ENCODE assay signal across 1 cellular context in the genomic region with DNA sequence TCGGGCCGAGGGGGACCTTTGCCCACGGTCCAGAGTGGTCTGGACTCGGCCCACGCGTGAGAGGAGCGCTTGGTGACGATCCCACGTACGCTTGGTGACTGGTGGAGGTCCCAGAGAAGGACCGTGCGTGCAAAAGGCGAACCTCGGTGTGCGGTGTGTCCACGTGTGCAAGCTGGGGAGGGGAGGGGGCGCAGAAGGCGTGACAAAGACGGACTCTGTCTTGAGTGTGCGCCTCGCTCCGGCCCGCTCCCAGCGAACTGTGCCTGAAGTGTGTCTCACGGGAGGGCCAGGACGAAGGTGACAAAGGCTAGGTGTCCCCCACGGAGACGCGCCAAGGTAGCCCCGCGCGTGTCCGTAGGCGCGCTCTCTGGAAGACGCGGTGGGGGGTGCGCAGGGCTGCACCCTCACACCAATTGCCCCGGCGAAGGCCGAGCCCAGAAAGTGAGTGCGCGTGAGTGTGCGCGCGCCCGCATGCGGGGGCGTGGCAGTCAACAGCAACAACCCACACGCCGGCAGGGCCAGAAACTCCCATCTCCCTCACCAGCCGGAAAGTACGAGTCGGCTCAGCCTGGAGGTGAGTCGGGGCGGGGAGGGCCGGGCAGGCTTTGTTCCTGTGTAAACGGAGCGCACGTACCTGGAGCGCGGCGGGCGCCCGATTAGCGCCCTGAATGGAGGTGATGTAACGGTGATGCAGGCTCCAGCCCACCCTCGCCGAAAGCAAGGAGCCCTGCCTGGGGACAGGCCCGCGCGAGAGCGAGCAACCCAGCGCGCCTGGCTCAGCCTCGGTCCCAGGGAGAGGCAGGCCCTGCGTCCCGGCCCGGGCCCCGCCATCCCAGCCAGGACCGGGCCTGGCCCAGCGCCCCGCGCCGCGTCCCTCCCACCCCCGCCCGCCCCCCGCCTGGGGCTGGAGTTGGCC.
TF ChIP-seq lines count a peak whose summit lies in the region.

GPRC5C (plus strand) TSS at position 521 of the 916 bp plus-strand sequence. CDS start 7,689 bp downstream, outside the sequence.

TF ChIP-seq in H1, 55 proteins besides CTCF, POLR2A, EP300 and RAD21:
- no peak for TF ChIP-seq MAFK (IDR thresholded peaks at IDR 0.05; ENCODE audit: low read depth, low read length)
- no peak for TF ChIP-seq KDM5A (IDR thresholded peaks at IDR 0.05; ENCODE audit: low read length)
- peak; percentile 47 for TF ChIP-seq SAP30 (IDR thresholded peaks at IDR 0.05; ENCODE audit: insufficient read depth, insufficient replicate concordance, low read length)
- TF ChIP-seq BCL11A (IDR thresholded peaks at IDR 0.05; ENCODE audit: low read depth in 2 of 2, low read length in 2 of 2) = no peak
- TF ChIP-seq SIN3A (conservative IDR thresholded peaks at IDR 0.05 in 1 of 2, IDR thresholded peaks at IDR 0.05 in 1 of 2; ENCODE audit: low read depth in 1 of 2, low read length in 2 of 2) = peak; percentile 46 to 72; a peak in 2 of 4 replicates
- no peak for TF ChIP-seq ATF2 (IDR thresholded peaks at IDR 0.05; ENCODE audit: low read length)
- TF ChIP-seq SIX5 (IDR thresholded peaks at IDR 0.05; ENCODE audit: low read depth, low read length) = no peak
- TF ChIP-seq BACH1 (IDR thresholded peaks at IDR 0.05; ENCODE audit: low read length) = peak; percentile 45
- TF ChIP-seq SUZ12 (IDR thresholded peaks at IDR 0.05; ENCODE audit: low read length) = no peak
- TF ChIP-seq PHF8 (conservative IDR thresholded peaks at IDR 0.05; ENCODE audit: low read depth, low read length) = peak; percentile 36; the same call in 1 of the 2 replicates
- TF ChIP-seq GABPA (IDR thresholded peaks at IDR 0.05; ENCODE audit: borderline replicate concordance, insufficient read depth, low read length) = no peak; the same call in 1 of the 2 replicates
- no peak for TF ChIP-seq CHD2 (IDR thresholded peaks at IDR 0.05; ENCODE audit: low read length)
- no peak for TF ChIP-seq BRCA1 (IDR thresholded peaks at IDR 0.05; ENCODE audit: low read depth, low read length)
- TF ChIP-seq USF2 (IDR thresholded peaks at IDR 0.05; ENCODE audit: low read length) = no peak
- TF ChIP-seq TBP (IDR thresholded peaks at IDR 0.05; ENCODE audit: low read depth, low read length) = peak; percentile 65
- no peak for TF ChIP-seq TCF12 (IDR thresholded peaks at IDR 0.05; ENCODE audit: low read depth, low read length)
- peak; percentile 43; the same call in 1 of the 2 replicates for TF ChIP-seq POLR2AphosphoS5 (IDR thresholded peaks at IDR 0.05; ENCODE audit: low read depth, low read length)
- TF ChIP-seq EZH2 (IDR thresholded peaks at IDR 0.05; ENCODE audit: low read depth, low read length, severe bottlenecking) = peak; percentile 35
- TF ChIP-seq CHD1 (IDR thresholded peaks at IDR 0.05; ENCODE audit: low read depth, low read length) = no peak
- no peak for TF ChIP-seq GTF2F1 (IDR thresholded peaks at IDR 0.05; ENCODE audit: borderline replicate concordance, low read depth, low read length)
- TF ChIP-seq KDM4A (IDR thresholded peaks at IDR 0.05; ENCODE audit: low read depth, low read length, severe bottlenecking) = peak; percentile 86
- no peak for TF ChIP-seq E2F6 (IDR thresholded peaks at IDR 0.05)
- TF ChIP-seq CTBP2 (IDR thresholded peaks at IDR 0.05; ENCODE audit: borderline replicate concordance, insufficient read depth, insufficient read length, low read length) = no peak
- peak; percentile 19 for TF ChIP-seq NANOG (IDR thresholded peaks at IDR 0.05; ENCODE audit: insufficient read depth, low read depth, low read length, poor library complexity, severe bottlenecking)
- TF ChIP-seq YY1 (IDR thresholded peaks at IDR 0.05; ENCODE audit: low read depth, low read length) = no peak
- TF ChIP-seq JUND (IDR thresholded peaks at IDR 0.05; ENCODE audit: low read length) = no peak
- TF ChIP-seq ZNF274 (IDR thresholded peaks at IDR 0.05; ENCODE audit: borderline replicate concordance, extremely low read depth, low read length) = no peak
- TF ChIP-seq SP1 (IDR thresholded peaks at IDR 0.05; ENCODE audit: low read depth, low read length) = no peak
- no peak for TF ChIP-seq SP4 (IDR thresholded peaks at IDR 0.05; ENCODE audit: low read length)
- no peak for TF ChIP-seq JUN (IDR thresholded peaks at IDR 0.05; ENCODE audit: low read depth, low read length)
- TF ChIP-seq CBX8 (IDR thresholded peaks at IDR 0.05; ENCODE audit: borderline replicate concordance, low read depth, low read length) = no peak
- peak; percentile 84 for TF ChIP-seq RBBP5 (IDR thresholded peaks at IDR 0.05; ENCODE audit: borderline replicate concordance, low read depth, low read length)
- TF ChIP-seq ATF3 (IDR thresholded peaks at IDR 0.05; ENCODE audit: insufficient read depth, low read depth, low read length) = no peak
- TF ChIP-seq CREB1 (IDR thresholded peaks at IDR 0.05) = no peak
- TF ChIP-seq RFX5 (IDR thresholded peaks at IDR 0.05; ENCODE audit: borderline replicate concordance, low read depth, low read length) = no peak
- TF ChIP-seq MAX (IDR thresholded peaks at IDR 0.05) = peak; percentile 55
- peak; percentile 87; the same call in 1 of the 2 replicates for TF ChIP-seq EGR1 (IDR thresholded peaks at IDR 0.05; ENCODE audit: borderline replicate concordance, low read depth, low read length)
- 0 out of 2 replicates have a peak, but pooled peaks have one; percentile 16 for TF ChIP-seq CEBPB (IDR thresholded peaks at IDR 0.05; ENCODE audit: low read depth, low read length)
- peak; percentile 72; the same call in 1 of the 2 replicates for TF ChIP-seq TAF1 (IDR thresholded peaks at IDR 0.05; ENCODE audit: low read depth, low read length)
- TF ChIP-seq HDAC2 (IDR thresholded peaks at IDR 0.05; ENCODE audit: borderline replicate concordance in 1 of 2, low read depth in 2 of 2, low read length in 2 of 2) = no peak; a peak in 1 of 4 replicates
